Comparison of ENCODE assay signal across 7 cellular contexts in the genomic region with DNA sequence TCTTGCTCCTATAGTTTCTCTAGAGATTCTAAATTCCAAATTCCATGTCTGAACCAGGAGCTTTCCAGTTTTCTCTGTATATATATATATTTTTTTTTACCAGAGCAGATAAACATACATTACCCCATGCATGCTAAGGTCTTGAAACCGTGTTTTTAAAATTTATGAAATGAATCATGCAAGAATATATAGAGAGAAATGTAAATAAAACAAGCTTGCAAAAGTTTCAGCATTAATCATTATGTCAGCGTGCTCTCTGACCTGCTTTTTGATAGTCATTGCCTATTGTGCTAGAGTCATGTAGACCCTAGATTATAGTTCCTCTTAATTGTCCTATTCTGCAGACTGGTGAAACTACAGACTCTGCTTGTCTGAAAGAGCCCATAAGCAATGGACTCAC. TPM values are rescaled to one million over a fixed set of nuclear protein-coding genes. Genes with fewer than 3 reads are reported as not detected.
"Had no signal": no experiment of that assay in that cellular context is flagged by ENCODE, and none has a peak within 500 bp of the region (broad histone marks: within the 10 kb centered on the region; RNA-seq: fewer than 3 reads in every experiment).

No MANE protein-coding gene starts in this region.

- DNase-seq: GDM1, GF-D8 had no signal

- FAIRE-seq: G401.6, GM12878, GM12891, GM18507, GM19239 had no signal

- H3K4me3 ChIP-seq: GM12878 had no signal

- ATAC-seq: GM12878 had no signal

RNA-seq across cellular contexts. Expression of gene TRIM43, which starts 22.6 kb away (rescaled TPM):
- total RNA-seq: GM12878 had no signal
- polyA plus RNA-seq: GM12878 had no signal
